9 cellular contexts compared by ENCODE assay signal in the genomic region with DNA sequence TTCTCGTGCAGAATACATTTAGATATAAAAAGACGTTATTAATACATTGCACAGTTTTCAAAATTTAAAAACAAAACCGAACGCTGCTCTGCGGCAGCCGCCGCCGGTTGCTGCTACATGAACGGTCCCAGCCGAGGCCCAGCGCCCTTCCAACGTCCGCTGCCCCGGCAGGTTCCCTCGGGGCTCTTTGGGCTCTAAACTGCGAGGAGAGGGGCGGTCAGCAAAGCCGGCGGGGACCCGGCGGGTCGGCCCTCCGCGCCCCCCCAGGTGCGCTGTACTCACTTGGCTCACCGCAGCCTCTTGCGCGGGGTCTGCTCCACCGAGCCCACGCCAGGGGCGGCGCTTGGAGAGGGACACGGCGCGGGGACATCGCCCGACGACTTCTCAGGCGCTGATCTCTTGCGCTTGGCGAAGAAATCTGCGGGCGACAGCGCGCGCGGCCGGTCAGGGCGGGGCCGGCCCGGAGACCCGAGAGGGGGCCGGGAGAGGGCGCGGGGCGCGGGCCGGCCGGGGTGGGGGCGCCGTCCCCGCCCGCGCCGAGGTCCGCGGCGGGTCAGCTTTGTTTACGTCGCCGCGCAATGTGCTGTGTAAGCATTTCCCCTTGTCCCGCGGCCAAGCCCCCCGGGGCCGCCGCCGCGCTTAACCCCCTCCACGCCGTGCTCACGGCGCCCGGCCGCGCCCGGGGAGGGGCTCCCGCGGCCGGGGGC. TPM values are rescaled to one million over a fixed set of nuclear protein-coding genes. Genes with fewer than 3 reads are reported as not detected.
DNase-seq lines count a peak whose midpoint lies in the region; ATAC-seq lines count a peak whose summit lies in the region.
"Had no signal": no experiment of that assay in that cellular context is flagged by ENCODE, and none has a peak within 500 bp of the region (broad histone marks: within the 10 kb centered on the region; RNA-seq: fewer than 3 reads in every experiment).

No MANE protein-coding gene starts in this region.

- no peaks in the 10 kb centered on the region for H3K9me3 Mint-ChIP-seq in stimulated activated naive CD8-positive, alpha-beta T cell treated with anti-CD3 and anti-CD28 coated beads, Interleukin-15, amount 100 ng/mL, for 72 hours

- peaks cover 39% of the 10 kb centered on the region for H3K27me3 Mint-ChIP-seq in stimulated activated naive CD8-positive, alpha-beta T cell treated with anti-CD3 and anti-CD28 coated beads, Interleukin-15, amount 100 ng/mL, for 72 hours

- no peak overlapping the region for H3K27ac Mint-ChIP-seq in stimulated activated naive CD8-positive, alpha-beta T cell treated with anti-CD3 and anti-CD28 coated beads, Interleukin-15, amount 100 ng/mL, for 72 hours

- DNase-seq in stimulated activated naive CD8-positive, alpha-beta T cell treated with anti-CD3 and anti-CD28 coated beads, Interleukin-15, amount 100 ng/mL, for 72 hours = no peak
- DNase-seq in stimulated activated naive CD8-positive, alpha-beta T cell treated with anti-CD3 and anti-CD28 coated beads, Interleukin-15, Interleukin-2, amounts not matched to agents 100 U/mL and 50 U/mL, for 24 hours = no peak
- no peak for DNase-seq in effector memory CD4-positive, alpha-beta T cell
- DNase-seq in aorta = peak in 1 of 2 donors; percentile 71
- no peak for DNase-seq in stimulated activated CD4-positive, alpha-beta T cell treated with anti-CD3 and anti-CD28 coated beads, Interleukin-2, amount 100 ng/mL, for 48 hours
- DNase-seq in stimulated activated naive CD4-positive, alpha-beta T cell treated with Interleukin-2 at 50 U/mL for 16 hours (lab: John Stamatoyannopoulos, UW) = no peak
- DNase-seq: GF-D8 had no signal

- H3K36me3 ChIP-seq in effector memory CD4-positive, alpha-beta T cell (ENCODE audit: control insufficient read depth, insufficient read depth, low read length) = no peaks in the 10 kb centered on the region
- H3K36me3 ChIP-seq in mucosa of rectum (ENCODE audit: control insufficient read depth in 2 of 2, insufficient read depth in 2 of 2, low read length in 2 of 2) (no peaks in the 10 kb centered on the region), aorta (ENCODE audit: control insufficient read depth in 1 of 2, insufficient read depth in 2 of 2, low read length in 1 of 2) (no peaks in the 10 kb centered on the region)

- peak overlapping the region; percentile 45 for H3K4me3 ChIP-seq in effector memory CD4-positive, alpha-beta T cell (ENCODE audit: insufficient read depth, low read depth, low read length, poor library complexity, severe bottlenecking)
- H3K4me3 ChIP-seq in mucosa of rectum (ENCODE audit: low read length in 2 of 2) = peak overlapping the region; percentile 47 to 54
- H3K4me3 ChIP-seq in aorta (ENCODE audit: low read length in 2 of 2) = peak overlapping the region; percentile 81 to 84

- no peak overlapping the region for H3K27ac ChIP-seq in effector memory CD4-positive, alpha-beta T cell (ENCODE audit: insufficient read depth, low read length, poor library complexity, severe bottlenecking)
- H3K27ac ChIP-seq in mucosa of rectum (ENCODE audit: low read depth in 2 of 2, low read length in 2 of 2) = peak overlapping the region; percentile 20 to 23
- peak overlapping the region in 1 of 2 donors; percentile 38 for H3K27ac ChIP-seq in aorta (ENCODE audit: low read depth in 1 of 2, low read length in 2 of 2)

- no peaks in the 10 kb centered on the region for H3K9me3 ChIP-seq in effector memory CD4-positive, alpha-beta T cell (ENCODE audit: control insufficient read depth, low read length)
- H3K9me3 ChIP-seq in mucosa of rectum (ENCODE audit: control insufficient read depth in 2 of 2, low read length in 2 of 2) = no peaks in the 10 kb centered on the region
- no peaks in the 10 kb centered on the region for H3K9me3 ChIP-seq in aorta (ENCODE audit: control insufficient read depth, low read length)

- 1% methylated on average over 58 to 90 of the region's 90 CpGs for WGBS in aorta, 2 donors

- no peak for ATAC-seq in stimulated activated naive CD8-positive, alpha-beta T cell treated with anti-CD3 and anti-CD28 coated beads, Interleukin-15, amount 100 ng/mL, for 72 hours
- no peak for ATAC-seq in stimulated activated naive CD8-positive, alpha-beta T cell treated with anti-CD3 and anti-CD28 coated beads, Interleukin-15, Interleukin-2, amounts not matched to agents 100 U/mL and 50 U/mL, for 24 hours
- ATAC-seq in aorta (ENCODE audit: low FRiP score) (peak; percentile 0), HG03045 (IDR thresholded peaks at IDR 0.05; ENCODE audit: unreplicated experiment) (no peak)

- H3K4me3 Mint-ChIP-seq in stimulated activated naive CD8-positive, alpha-beta T cell treated with anti-CD3 and anti-CD28 coated beads, Interleukin-15, amount 100 ng/mL, for 72 hours = peak overlapping the region; percentile 46 to 73

- H3K4me1 Mint-ChIP-seq in stimulated activated naive CD8-positive, alpha-beta T cell treated with anti-CD3 and anti-CD28 coated beads, Interleukin-15, amount 100 ng/mL, for 72 hours = peaks cover 27% of the 10 kb centered on the region

- H3K9ac ChIP-seq in mucosa of rectum (ENCODE audit: low read depth in 1 of 2, low read length in 2 of 2) = peak overlapping the region in 1 of 2 donors; percentile 45

- H3K27me3 ChIP-seq in effector memory CD4-positive, alpha-beta T cell (replicated peaks; ENCODE audit: control insufficient read depth, insufficient read depth, low read length, poor library complexity, severe bottlenecking) = no peaks in the 10 kb centered on the region
- H3K27me3 ChIP-seq in mucosa of rectum (ENCODE audit: control insufficient read depth in 2 of 2, insufficient read depth in 2 of 2, low read length in 2 of 2) (peaks cover 3 to 8% of the 10 kb centered on the region in 2 donors), aorta (ENCODE audit: control insufficient read depth in 1 of 2, insufficient read depth in 2 of 2, low read length in 1 of 2) (no peaks in the 10 kb centered on the region)

- intact Hi-C loops in aorta (cut with DNase I) = loop anchor here in 1 of 2 donors (5.0 kb wide), 2 partner anchors 107 to 177 kb away; no protein-coding TSS in a partner anchor

- peaks cover 12% of the 10 kb centered on the region for H3K4me1 ChIP-seq in effector memory CD4-positive, alpha-beta T cell (ENCODE audit: control insufficient read depth, insufficient read depth, low read length, poor library complexity, severe bottlenecking)
- peaks cover 12 to 13% of the 10 kb centered on the region in 2 donors for H3K4me1 ChIP-seq in mucosa of rectum (ENCODE audit: control insufficient read depth in 2 of 2, insufficient read depth in 2 of 2, low read length in 2 of 2)
- no peaks in the 10 kb centered on the region for H3K4me1 ChIP-seq in aorta (ENCODE audit: control insufficient read depth in 1 of 2, insufficient read depth in 2 of 2, low read length in 2 of 2)

RNA-seq across cellular contexts. Expression of a gene that starts 1.7 kb away (rescaled TPM):
- total RNA-seq in aorta = 10 to 100 TPM; 13.7 to 37.7 TPM
- polyA plus RNA-seq in aorta = 10 to 100 TPM; 11.3 to 21.3 TPM

RNA-seq across cellular contexts. Expression of a gene that starts 45.4 kb away (rescaled TPM):
- 1 to 10 TPM; 6.4 to 7.1 TPM for total RNA-seq in aorta
- 10 to 100 TPM in 1 of 2 donors, 1 to 10 TPM in 1; 7.4 to 17.2 TPM for polyA plus RNA-seq in aorta
